In genomic region chr4:101282076-101282844, GRCh38 we compare ENCODE assay signal across 10 cellular contexts.
DNase-seq lines count a peak whose midpoint lies in the region; ATAC-seq and TF ChIP-seq lines count a peak whose summit lies in the region.
"Had no signal": no experiment of that assay in that cellular context is flagged by ENCODE, and none has a peak within 500 bp of the region (broad histone marks: within the 10 kb centered on the region; RNA-seq: fewer than 3 reads in every experiment).

No MANE protein-coding gene starts in this region.

- no peak for TF ChIP-seq CTCF in CD14-positive monocyte (IDR thresholded peaks at IDR 0.05)
- no peak for TF ChIP-seq CTCF in GM23338 (conservative IDR thresholded peaks at IDR 0.05; ENCODE audit: low read depth in 2 of 2)
- no peak for TF ChIP-seq CTCF in WTC11 (IDR thresholded peaks at IDR 0.05)
- TF ChIP-seq CTCF in MM.1S (IDR thresholded peaks at IDR 0.05; ENCODE audit: low read length), result no peak

- H3K4me3 Mint-ChIP-seq in CD14-positive monocyte, result peak overlapping the region; percentile 30 to 48
- peak overlapping the region; percentile 52 for H3K4me3 Mint-ChIP-seq in GM23338
- peak overlapping the region; percentile 27 for H3K4me3 Mint-ChIP-seq in WTC11
- H3K4me3 Mint-ChIP-seq: neural crest cell had no signal

- intact Hi-C loops in CD14-positive monocyte (cut with micrococcal nuclease), result loop anchor here in 1 of 2 donors (10.0 kb wide), 1 partner anchor 63 kb away; the partner anchor contains the start of gene PPP3CA
- intact Hi-C loops in head of caudate nucleus (cut with DNase I), result no loop called here

- H3K9me3 ChIP-seq in MM.1S (replicated peaks; ENCODE audit: insufficient read depth, low read length), result no peaks in the 10 kb centered on the region

- peak overlapping the region; percentile 3; the same call in 1 of the 2 replicates for H3K27ac ChIP-seq in GM23338 (ENCODE audit: low read depth)
- no peak overlapping the region for H3K27ac ChIP-seq in MM.1S (ENCODE audit: low read length)
- no peak overlapping the region for H3K27ac ChIP-seq in substantia nigra (ENCODE audit: low read depth, low read length, poor library complexity, severe bottlenecking)

- H3K9me3 Mint-ChIP-seq in CD14-positive monocyte (no peaks in the 10 kb centered on the region), GM23338 (no peaks in the 10 kb centered on the region), WTC11 (no peaks in the 10 kb centered on the region)
- H3K9me3 Mint-ChIP-seq: neural crest cell had no signal

- H3K4me1 Mint-ChIP-seq in CD14-positive monocyte, result peaks cover 46% of the 10 kb centered on the region
- peaks cover 86% of the 10 kb centered on the region for H3K4me1 Mint-ChIP-seq in GM23338
- H3K4me1 Mint-ChIP-seq in WTC11, result peaks cover 92% of the 10 kb centered on the region

- POLR2A ChIA-PET in WTC11 (lab: Charles Lee), result interaction anchor here (1.1 kb wide), 1 partner anchor 737 kb away, joined by 4 read pairs; no protein-coding TSS in a partner anchor

- H3K4me3 ChIP-seq in GM23338 (peak overlapping the region; percentile 11; the same call in 1 of the 2 replicates), MM.1S (ENCODE audit: low read length) (no peak overlapping the region)

- H3K4me2 ChIP-seq in GM23338, result peak overlapping the region; percentile 12
- H3K4me2 ChIP-seq in MM.1S (ENCODE audit: low read depth, low read length), result no peak overlapping the region

- H3K9me2 ChIP-seq in GM23338 (ENCODE audit: insufficient read depth), result no peaks in the 10 kb centered on the region
- H3K9me2 ChIP-seq in MM.1S (replicated peaks; ENCODE audit: insufficient read depth, low read length), result no peaks in the 10 kb centered on the region

- H3K79me2 ChIP-seq in GM23338 (replicated peaks; ENCODE audit: insufficient read depth) (peaks cover 17% of the 10 kb centered on the region), MM.1S (ENCODE audit: low read length) (peaks cover 32% of the 10 kb centered on the region)

- H3K36me3 ChIP-seq in GM23338 (ENCODE audit: insufficient read depth) (no peaks in the 10 kb centered on the region), MM.1S (replicated peaks; ENCODE audit: insufficient read depth, low read length) (no peaks in the 10 kb centered on the region)

- peak; percentile 74 for ATAC-seq in GM23338
- peak; percentile 86 for ATAC-seq in WTC11
- ATAC-seq: Panc1 had no signal

- H3K36me3 Mint-ChIP-seq in CD14-positive monocyte, result peaks cover 0 to 2% of the 10 kb centered on the region in 2 donors
- H3K36me3 Mint-ChIP-seq in GM23338 (ENCODE audit: low read depth), result no peaks in the 10 kb centered on the region
- H3K36me3 Mint-ChIP-seq in WTC11, result no peaks in the 10 kb centered on the region

- H2AFZ ChIP-seq in GM23338, result no peak overlapping the region
- H2AFZ ChIP-seq in MM.1S (ENCODE audit: low read length), result no peak overlapping the region

- no peak for DNase-seq in CD14-positive monocyte (ENCODE audit: low spot score)
- peak; percentile 63 for DNase-seq in GM23338 (ENCODE audit: low spot score)
- DNase-seq in WTC11 (ENCODE audit: low spot score), result no peak
- peak; percentile 26 for DNase-seq in iPS-NIHi11 (ENCODE audit: low spot score)
- DNase-seq in MM.1S, result no peak
- no peak for DNase-seq in islet precursor cell
- no peak for DNase-seq in substantia nigra (lab: John Stamatoyannopoulos, UW)
- DNase-seq in head of caudate nucleus, result no peak

- no peak overlapping the region for H3K9ac ChIP-seq in MM.1S (ENCODE audit: low read length)

- H4K20me1 ChIP-seq in GM23338 (replicated peaks; ENCODE audit: insufficient read depth) (no peaks in the 10 kb centered on the region), MM.1S (ENCODE audit: insufficient read depth, low read length) (no peaks in the 10 kb centered on the region)

- H3K27me3 Mint-ChIP-seq in CD14-positive monocyte (ENCODE audit: low read depth in 3 of 3), result no peaks in the 10 kb centered on the region
- no peaks in the 10 kb centered on the region for H3K27me3 Mint-ChIP-seq in GM23338 (ENCODE audit: insufficient read depth, low read depth, poor library complexity)
- no peaks in the 10 kb centered on the region for H3K27me3 Mint-ChIP-seq in WTC11 (ENCODE audit: low read depth)

- H3K4me1 ChIP-seq in GM23338 (ENCODE audit: insufficient read depth) (peaks cover 78% of the 10 kb centered on the region), MM.1S (ENCODE audit: low read length) (peaks cover 10% of the 10 kb centered on the region)

- H3F3A ChIP-seq in GM23338 (replicated peaks; ENCODE audit: low read depth) (no peaks in the 10 kb centered on the region), MM.1S (ENCODE audit: insufficient read depth, low read length) (no peaks in the 10 kb centered on the region)

- H3K27me3 ChIP-seq in GM23338 (ENCODE audit: insufficient read depth) (no peaks in the 10 kb centered on the region), MM.1S (replicated peaks; ENCODE audit: insufficient read depth, low read length) (no peaks in the 10 kb centered on the region)

- peak overlapping the region in 3 of 7 donors; percentile 29 to 69 (median 35) for H3K27ac Mint-ChIP-seq in CD14-positive monocyte
- H3K27ac Mint-ChIP-seq in GM23338, result peak overlapping the region; percentile 85
- H3K27ac Mint-ChIP-seq in WTC11, result peak overlapping the region; percentile 83

- CTCF ChIA-PET in WTC11 (lab: Charles Lee), result interaction anchor here (0.6 kb wide), 1 partner anchor 1332 kb away, joined by 3 read pairs; no protein-coding TSS in a partner anchor

TF ChIP-seq in GM23338, 12 proteins besides CTCF, POLR2A, EP300 and RAD21 (continues in another document):
- no peak for TF ChIP-seq JUNB (IDR thresholded peaks at IDR 0.05; ENCODE audit: unreplicated experiment)
- TF ChIP-seq, protein P1, sequence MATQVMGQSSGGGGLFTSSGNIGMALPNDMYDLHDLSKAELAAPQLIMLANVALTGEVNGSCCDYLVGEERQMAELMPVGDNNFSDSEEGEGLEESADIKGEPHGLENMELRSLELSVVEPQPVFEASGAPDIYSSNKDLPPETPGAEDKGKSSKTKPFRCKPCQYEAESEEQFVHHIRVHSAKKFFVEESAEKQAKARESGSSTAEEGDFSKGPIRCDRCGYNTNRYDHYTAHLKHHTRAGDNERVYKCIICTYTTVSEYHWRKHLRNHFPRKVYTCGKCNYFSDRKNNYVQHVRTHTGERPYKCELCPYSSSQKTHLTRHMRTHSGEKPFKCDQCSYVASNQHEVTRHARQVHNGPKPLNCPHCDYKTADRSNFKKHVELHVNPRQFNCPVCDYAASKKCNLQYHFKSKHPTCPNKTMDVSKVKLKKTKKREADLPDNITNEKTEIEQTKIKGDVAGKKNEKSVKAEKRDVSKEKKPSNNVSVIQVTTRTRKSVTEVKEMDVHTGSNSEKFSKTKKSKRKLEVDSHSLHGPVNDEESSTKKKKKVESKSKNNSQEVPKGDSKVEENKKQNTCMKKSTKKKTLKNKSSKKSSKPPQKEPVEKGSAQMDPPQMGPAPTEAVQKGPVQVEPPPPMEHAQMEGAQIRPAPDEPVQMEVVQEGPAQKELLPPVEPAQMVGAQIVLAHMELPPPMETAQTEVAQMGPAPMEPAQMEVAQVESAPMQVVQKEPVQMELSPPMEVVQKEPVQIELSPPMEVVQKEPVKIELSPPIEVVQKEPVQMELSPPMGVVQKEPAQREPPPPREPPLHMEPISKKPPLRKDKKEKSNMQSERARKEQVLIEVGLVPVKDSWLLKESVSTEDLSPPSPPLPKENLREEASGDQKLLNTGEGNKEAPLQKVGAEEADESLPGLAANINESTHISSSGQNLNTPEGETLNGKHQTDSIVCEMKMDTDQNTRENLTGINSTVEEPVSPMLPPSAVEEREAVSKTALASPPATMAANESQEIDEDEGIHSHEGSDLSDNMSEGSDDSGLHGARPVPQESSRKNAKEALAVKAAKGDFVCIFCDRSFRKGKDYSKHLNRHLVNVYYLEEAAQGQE (IDR thresholded peaks at IDR 0.05; ENCODE audit: unreplicated experiment), result no peak

TF ChIP-seq in WTC11, 78 proteins besides CTCF, POLR2A, EP300 and RAD21 (continues in another document):
- TF ChIP-seq NFE2L1 (CRISPR knock-in tag; IDR thresholded peaks at IDR 0.05) (no peak), TEAD1 (CRISPR knock-in tag; IDR thresholded peaks at IDR 0.05) (0 out of 2 replicates have a peak, but pooled peaks have one; percentile 42), ETV6 (CRISPR knock-in tag; IDR thresholded peaks at IDR 0.05) (peak; percentile 76), NFYB (CRISPR knock-in tag; conservative IDR thresholded peaks at IDR 0.05; ENCODE audit: low read depth) (no peak), HMGA2 (CRISPR knock-in tag; IDR thresholded peaks at IDR 0.05) (no peak), FOXP4 (CRISPR knock-in tag; IDR thresholded peaks at IDR 0.05) (peak; percentile 81; the same call in 1 of the 2 replicates), SOX15 (CRISPR knock-in tag; IDR thresholded peaks at IDR 0.05) (no peak)
- TF ChIP-seq, protein P2, sequence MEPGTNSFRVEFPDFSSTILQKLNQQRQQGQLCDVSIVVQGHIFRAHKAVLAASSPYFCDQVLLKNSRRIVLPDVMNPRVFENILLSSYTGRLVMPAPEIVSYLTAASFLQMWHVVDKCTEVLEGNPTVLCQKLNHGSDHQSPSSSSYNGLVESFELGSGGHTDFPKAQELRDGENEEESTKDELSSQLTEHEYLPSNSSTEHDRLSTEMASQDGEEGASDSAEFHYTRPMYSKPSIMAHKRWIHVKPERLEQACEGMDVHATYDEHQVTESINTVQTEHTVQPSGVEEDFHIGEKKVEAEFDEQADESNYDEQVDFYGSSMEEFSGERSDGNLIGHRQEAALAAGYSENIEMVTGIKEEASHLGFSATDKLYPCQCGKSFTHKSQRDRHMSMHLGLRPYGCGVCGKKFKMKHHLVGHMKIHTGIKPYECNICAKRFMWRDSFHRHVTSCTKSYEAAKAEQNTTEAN (CRISPR knock-in tag; IDR thresholded peaks at IDR 0.05), result peak; percentile 56; the same call in 1 of the 2 replicates
- TF ChIP-seq, protein P3, sequence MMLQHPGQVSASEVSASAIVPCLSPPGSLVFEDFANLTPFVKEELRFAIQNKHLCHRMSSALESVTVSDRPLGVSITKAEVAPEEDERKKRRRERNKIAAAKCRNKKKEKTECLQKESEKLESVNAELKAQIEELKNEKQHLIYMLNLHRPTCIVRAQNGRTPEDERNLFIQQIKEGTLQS (CRISPR knock-in tag; conservative IDR thresholded peaks at IDR 0.05), result no peak

Comparison
In these comparisons a context has a peak if more than half of its experiments do, and no peak if none do; other contexts are left out.
1. DNase-seq: peak in GM23338 (single experiment) and iPS-NIHi11 (single experiment); none in CD14-positive monocyte (single experiment), WTC11 (single experiment), MM.1S (single experiment), islet precursor cell (single experiment), substantia nigra (0 of 49) and head of caudate nucleus (0 of 42).
2. Peak in every context shown above with its lines, with median percentiles within 50 percentile points of each other: H3K4me3 Mint-ChIP-seq.